8 cellular contexts compared by ENCODE assay signal in the genomic region with DNA sequence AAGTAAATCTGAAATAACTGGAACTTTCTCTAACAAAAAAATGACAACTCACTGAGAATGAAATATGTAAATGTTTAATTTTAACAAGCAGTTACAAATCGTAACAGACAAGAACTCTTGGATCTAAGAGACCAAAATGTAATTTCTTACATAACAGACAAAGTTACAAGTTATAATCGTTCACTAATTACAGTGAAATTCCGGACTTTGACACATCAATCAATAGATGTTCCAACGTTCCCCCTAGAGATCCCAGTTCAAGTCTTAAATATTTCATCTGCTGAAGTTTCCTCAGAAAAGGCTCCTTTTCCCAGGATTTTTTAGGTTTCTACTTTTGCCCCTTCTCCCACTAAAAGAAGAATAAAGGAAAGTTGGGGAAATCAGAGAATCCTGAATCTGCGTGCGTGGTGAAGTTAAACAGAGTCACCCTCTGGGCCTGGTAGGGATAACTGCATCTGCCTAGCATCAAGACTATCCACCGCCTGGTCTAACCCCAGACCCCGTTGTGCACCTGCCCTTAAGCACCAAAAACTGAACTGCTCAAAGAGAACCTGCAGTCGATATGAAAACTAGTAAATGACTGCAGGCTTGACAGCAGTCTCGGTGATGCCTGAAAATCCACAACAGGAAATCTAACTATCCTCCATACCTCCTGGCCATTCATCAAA. TPM values are rescaled to one million over a fixed set of nuclear protein-coding genes. Genes with fewer than 3 reads are reported as not detected.
DNase-seq lines count a peak whose midpoint lies in the region; ATAC-seq and TF ChIP-seq lines count a peak whose summit lies in the region.

No MANE protein-coding gene starts in this region.

- H3K27me3 Mint-ChIP-seq in T-helper 1 cell treated with Interleukin-12 subunit alpha and Interleukin-12 subunit beta and Interleukin-4 antibody, amounts not matched to agents 30 μg/mL and 1 μg/mL, for 36 hours (ENCODE audit: low read depth) = no peaks in the 10 kb centered on the region
- H3K27me3 Mint-ChIP-seq in endothelial cell (ENCODE audit: unreplicated experiment) (peaks cover 22% of the 10 kb centered on the region), neural crest cell (ENCODE audit: low read depth) (no peaks in the 10 kb centered on the region)

- in situ Hi-C loops in G401 (cut with HindIII; ENCODE audit: low sequenced_read_pairs) = no loop called here

- peaks cover 54% of the 10 kb centered on the region for H3K4me1 Mint-ChIP-seq in T-helper 1 cell treated with Interleukin-12 subunit alpha and Interleukin-12 subunit beta and Interleukin-4 antibody, amounts not matched to agents 30 μg/mL and 1 μg/mL, for 36 hours (ENCODE audit: low read depth)
- peaks cover 42% of the 10 kb centered on the region for H3K4me1 Mint-ChIP-seq in endothelial cell (ENCODE audit: unreplicated experiment)
- H3K4me1 Mint-ChIP-seq in neural crest cell = peaks cover 45% of the 10 kb centered on the region

- peak overlapping the region; percentile 94 for H3K4me3 Mint-ChIP-seq in T-helper 1 cell treated with Interleukin-12 subunit alpha and Interleukin-12 subunit beta and Interleukin-4 antibody, amounts not matched to agents 30 μg/mL and 1 μg/mL, for 36 hours
- H3K4me3 Mint-ChIP-seq in endothelial cell (ENCODE audit: unreplicated experiment) (peak overlapping the region; percentile 96), neural crest cell (peak overlapping the region; percentile 92)

- DNase-seq in GM20000 (ENCODE audit: low spot score) (peak; percentile 52), endothelial cell (ENCODE audit: low spot score) (no peak), neural crest cell (ENCODE audit: low read depth, low spot score) (no peak), G401 (ENCODE audit: low spot score) (no peak)

- peak overlapping the region; percentile 90 for H3K27ac ChIP-seq in C4-2B

- ATAC-seq in HG03135 (IDR thresholded peaks at IDR 0.05; ENCODE audit: unreplicated experiment) (no peak), GM18858 (IDR thresholded peaks at IDR 0.05; ENCODE audit: unreplicated experiment) (no peak)

- peak overlapping the region; percentile 93 for H3K27ac Mint-ChIP-seq in T-helper 1 cell treated with Interleukin-12 subunit alpha and Interleukin-12 subunit beta and Interleukin-4 antibody, amounts not matched to agents 30 μg/mL and 1 μg/mL, for 36 hours
- H3K27ac Mint-ChIP-seq in endothelial cell (ENCODE audit: unreplicated experiment) (peak overlapping the region; percentile 97), neural crest cell (ENCODE audit: unreplicated experiment) (peak overlapping the region; percentile 24)

- peaks cover 45% of the 10 kb centered on the region for H3K36me3 Mint-ChIP-seq in T-helper 1 cell treated with Interleukin-12 subunit alpha and Interleukin-12 subunit beta and Interleukin-4 antibody, amounts not matched to agents 30 μg/mL and 1 μg/mL, for 36 hours (ENCODE audit: low read depth)
- H3K36me3 Mint-ChIP-seq in endothelial cell (ENCODE audit: low read depth, unreplicated experiment) (peaks cover 6% of the 10 kb centered on the region), neural crest cell (ENCODE audit: low read depth) (no peaks in the 10 kb centered on the region)

- TF ChIP-seq CTCF in C4-2B (conservative IDR thresholded peaks at IDR 0.05) (no peak), GM20000 (IDR thresholded peaks at IDR 0.05; ENCODE audit: extremely low read depth, missing control alignments) (no peak), endothelial cell (IDR thresholded peaks at IDR 0.05; ENCODE audit: unreplicated experiment) (no peak), neural crest cell (conservative IDR thresholded peaks at IDR 0.05) (no peak)

- no peaks in the 10 kb centered on the region for H3K9me3 Mint-ChIP-seq in T-helper 1 cell treated with Interleukin-12 subunit alpha and Interleukin-12 subunit beta and Interleukin-4 antibody, amounts not matched to agents 30 μg/mL and 1 μg/mL, for 36 hours
- H3K9me3 Mint-ChIP-seq in endothelial cell (ENCODE audit: unreplicated experiment) (no peaks in the 10 kb centered on the region), neural crest cell (no peaks in the 10 kb centered on the region)

RNA-seq across cellular contexts. Expression of a gene that starts 2.3 kb away (rescaled TPM):
- total RNA-seq in endothelial cell (ENCODE audit: unreplicated experiment) = 27.6 TPM
- 12.6 and 15.8 TPM in 2 replicates for total RNA-seq in neural crest cell
- 6.5 and 8.4 TPM in 2 replicates for total RNA-seq in G401 (2014; rRNA removed; shearing (Covaris generic))

Comparison
In these comparisons a context has a peak if more than half of its experiments do, and no peak if none do; other contexts are left out.
1. H3K27ac Mint-ChIP-seq: peak in every context shown above with its lines; median percentile 97 in endothelial cell; 93 in T-helper 1 cell treated with Interleukin-12 subunit alpha and Interleukin-12 subunit beta and Interleukin-4 antibody, amounts not matched to agents 30 μg/mL and 1 μg/mL, for 36 hours; 24 in neural crest cell.